In the genomic region with DNA sequence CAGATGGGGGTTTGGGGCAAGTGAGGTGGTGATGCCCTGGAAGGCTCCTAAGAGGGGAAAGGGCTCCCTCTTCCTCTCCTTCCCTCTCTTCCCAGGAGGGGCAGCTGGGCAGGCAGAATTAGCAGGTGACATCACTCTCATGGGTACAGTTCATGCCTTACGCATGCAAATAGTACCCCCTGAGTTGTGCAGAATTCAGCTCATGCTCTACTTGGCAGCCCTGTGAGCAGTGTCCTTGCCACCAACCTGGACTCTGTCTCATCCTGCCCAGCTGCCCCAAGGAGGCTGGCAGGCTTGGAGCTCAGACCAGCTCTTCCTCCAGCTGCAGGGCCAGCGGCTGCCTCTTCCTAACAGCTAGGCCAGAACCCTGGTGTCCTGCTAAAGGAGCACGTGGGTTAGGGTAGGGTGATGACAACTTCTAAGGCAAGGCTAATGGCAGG, we compare ENCODE assay signal across 15 cellular contexts. TPM values are rescaled to one million over a fixed set of nuclear protein-coding genes. Genes with fewer than 3 reads are reported as not detected.
DNase-seq lines count a peak whose midpoint lies in the region; ATAC-seq, FAIRE-seq and TF ChIP-seq lines count a peak whose summit lies in the region.
"Had no signal": no experiment of that assay in that cellular context is flagged by ENCODE, and none has a peak within 500 bp of the region (broad histone marks: within the 10 kb centered on the region; RNA-seq: fewer than 3 reads in every experiment).

No MANE protein-coding gene starts in this region.

- H3K27ac ChIP-seq in kidney (ENCODE audit: low read depth in 2 of 2, low read length in 2 of 2) (no peak overlapping the region), transverse colon (peak overlapping the region; percentile 49 to 68 (median 56))

- WGBS in transverse colon (ENCODE audit: low coverage in 1 of 2), 2 donors, result 93% methylated on average over 3 of the region's 3 CpGs; no CpG with 5 or more reads in 1 of the 2 donors

- no peak for DNase-seq in activated naive CD4-positive, alpha-beta T cell treated with anti-CD3 and anti-CD28 coated beads, Interleukin-2, amount 50 U/mL, for 72 hours (ENCODE audit: low spot score in 2 of 2)
- no peak for DNase-seq in activated naive CD4-positive, alpha-beta T cell treated with Interleukin-2 at 50 U/mL for 16 hours
- DNase-seq in activated naive CD8-positive, alpha-beta T cell treated with anti-CD3 and anti-CD28 coated beads, Interleukin-2, amount 50 U/mL, for 24 hours, result no peak
- DNase-seq in kidney (peak; percentile 65), transverse colon (no peak), HAP-1 (ENCODE audit: low spot score in 2 of 2) (no peak)
- no peak for DNase-seq in naive thymus-derived CD8-positive, alpha-beta T cell
- DNase-seq in activated CD8-positive, alpha-beta memory T cell treated with anti-CD3 and anti-CD28 coated beads, Interleukin-2, amount 10 ng/mL, durations not matched to agents 7 days and 5 days, result no peak
- DNase-seq: caudate nucleus; hypothalamus; NCI-H1417; stimulated activated naive CD4-positive, alpha-beta T cell had no signal

- CTCF ChIA-PET in activated CD8-positive, alpha-beta memory T cell treated with anti-CD3 and anti-CD28 coated beads, Interleukin-2, amount 10 ng/mL, durations not matched to agents 7 days and 5 days (lab: Charles Lee), result interaction anchor here (9.0 kb wide), 1 partner anchor 15 kb away, joined by 102 read pairs; no protein-coding TSS in a partner anchor

- peaks cover 4 to 13% of the 10 kb centered on the region in 2 donors for H3K4me1 ChIP-seq in kidney (ENCODE audit: control insufficient read depth in 1 of 2, insufficient read depth in 1 of 2, low read depth in 1 of 2, low read length in 2 of 2)
- H3K4me1 ChIP-seq in transverse colon, result peaks cover 12 to 38% (median 16%) of the 10 kb centered on the region in 4 donors
- H3K4me1 ChIP-seq in HAP-1, result peaks cover 22% of the 10 kb centered on the region

- peaks cover 45% of the 10 kb centered on the region for H3K4me1 Mint-ChIP-seq in activated naive CD8-positive, alpha-beta T cell treated with anti-CD3 and anti-CD28 coated beads, Interleukin-2, amount 50 U/mL, for 24 hours
- H3K4me1 Mint-ChIP-seq in naive thymus-derived CD8-positive, alpha-beta T cell, result peaks cover 8 to 23% (median 15%) of the 10 kb centered on the region in 4 donors
- H3K4me1 Mint-ChIP-seq in activated CD8-positive, alpha-beta memory T cell treated with anti-CD3 and anti-CD28 coated beads, Interleukin-2, amount 10 ng/mL, durations not matched to agents 7 days and 5 days, result peaks cover 29% of the 10 kb centered on the region

- no peaks in the 10 kb centered on the region for H3K9me3 Mint-ChIP-seq in activated naive CD4-positive, alpha-beta T cell treated with anti-CD3 and anti-CD28 coated beads, Interleukin-2, amount 50 U/mL, for 72 hours
- no peaks in the 10 kb centered on the region for H3K9me3 Mint-ChIP-seq in activated naive CD8-positive, alpha-beta T cell treated with anti-CD3 and anti-CD28 coated beads, Interleukin-2, amount 50 U/mL, for 24 hours
- no peaks in the 10 kb centered on the region for H3K9me3 Mint-ChIP-seq in naive thymus-derived CD8-positive, alpha-beta T cell
- H3K9me3 Mint-ChIP-seq in activated CD8-positive, alpha-beta memory T cell treated with anti-CD3 and anti-CD28 coated beads, Interleukin-2, amount 10 ng/mL, durations not matched to agents 7 days and 5 days (ENCODE audit: low read depth), result no peaks in the 10 kb centered on the region
- H3K9me3 Mint-ChIP-seq: IgD-negative memory B cell had no signal

- TF ChIP-seq POLR2A in transverse colon (IDR thresholded peaks at IDR 0.05), result no peak

- no peak for TF ChIP-seq EP300 in transverse colon (IDR thresholded peaks at IDR 0.05; ENCODE audit: low read depth)

- H3K36me3 ChIP-seq in kidney (ENCODE audit: control insufficient read depth in 1 of 2, insufficient read depth in 2 of 2, low read length in 2 of 2) (no peaks in the 10 kb centered on the region), transverse colon (no peaks in the 10 kb centered on the region), HAP-1 (replicated peaks) (peaks cover 26% of the 10 kb centered on the region)

- H3K9ac ChIP-seq in kidney (ENCODE audit: low read length in 2 of 2), result no peak overlapping the region

- TF ChIP-seq CTCF in kidney (IDR thresholded peaks at IDR 0.05; ENCODE audit: borderline replicate concordance, extremely low read depth, insufficient read depth) (no peak), transverse colon (IDR thresholded peaks at IDR 0.05) (no peak)

- H3K27ac Mint-ChIP-seq in activated naive CD4-positive, alpha-beta T cell treated with anti-CD3 and anti-CD28 coated beads, Interleukin-2, amount 50 U/mL, for 72 hours, result peak overlapping the region; percentile 25 to 36
- no peak overlapping the region for H3K27ac Mint-ChIP-seq in activated naive CD8-positive, alpha-beta T cell treated with anti-CD3 and anti-CD28 coated beads, Interleukin-2, amount 50 U/mL, for 24 hours
- peak overlapping the region in 1 of 10 donors; percentile 13 for H3K27ac Mint-ChIP-seq in naive thymus-derived CD8-positive, alpha-beta T cell
- H3K27ac Mint-ChIP-seq in activated CD8-positive, alpha-beta memory T cell treated with anti-CD3 and anti-CD28 coated beads, Interleukin-2, amount 10 ng/mL, durations not matched to agents 7 days and 5 days, result no peak overlapping the region

- H3K36me3 Mint-ChIP-seq in activated naive CD4-positive, alpha-beta T cell treated with anti-CD3 and anti-CD28 coated beads, Interleukin-2, amount 50 U/mL, for 72 hours, result peaks cover 5 to 9% of the 10 kb centered on the region in 2 donors
- peaks cover 28% of the 10 kb centered on the region for H3K36me3 Mint-ChIP-seq in activated naive CD8-positive, alpha-beta T cell treated with anti-CD3 and anti-CD28 coated beads, Interleukin-2, amount 50 U/mL, for 24 hours (ENCODE audit: low read depth)
- no peaks in the 10 kb centered on the region for H3K36me3 Mint-ChIP-seq in naive thymus-derived CD8-positive, alpha-beta T cell
- H3K36me3 Mint-ChIP-seq in activated CD8-positive, alpha-beta memory T cell treated with anti-CD3 and anti-CD28 coated beads, Interleukin-2, amount 10 ng/mL, durations not matched to agents 7 days and 5 days, result peaks cover 4% of the 10 kb centered on the region

- H3K27me3 ChIP-seq in transverse colon (no peaks in the 10 kb centered on the region), HAP-1 (ENCODE audit: low read depth) (no peaks in the 10 kb centered on the region)

- H3K4me3 ChIP-seq in kidney (ENCODE audit: low read length in 2 of 2) (no peak overlapping the region), transverse colon (no peak overlapping the region), HAP-1 (no peak overlapping the region)
- H3K4me3 ChIP-seq: lung had no signal

- intact Hi-C loops in kidney (cut with DNase I), result no loop called here
- intact Hi-C loops in transverse colon (cut with DNase I; ENCODE audit: low total_unique reads), result no loop called here

- H3K4me3 Mint-ChIP-seq in activated naive CD8-positive, alpha-beta T cell treated with anti-CD3 and anti-CD28 coated beads, Interleukin-2, amount 50 U/mL, for 24 hours, result peak overlapping the region; percentile 20
- peak overlapping the region in 1 of 10 donors; percentile 62 for H3K4me3 Mint-ChIP-seq in naive thymus-derived CD8-positive, alpha-beta T cell
- no peak overlapping the region for H3K4me3 Mint-ChIP-seq in activated CD8-positive, alpha-beta memory T cell treated with anti-CD3 and anti-CD28 coated beads, Interleukin-2, amount 10 ng/mL, durations not matched to agents 7 days and 5 days

- no peaks in the 10 kb centered on the region for H3K27me3 Mint-ChIP-seq in activated naive CD8-positive, alpha-beta T cell treated with anti-CD3 and anti-CD28 coated beads, Interleukin-2, amount 50 U/mL, for 24 hours
- H3K27me3 Mint-ChIP-seq in naive thymus-derived CD8-positive, alpha-beta T cell, result peaks cover 0 to 2% (median 0%) of the 10 kb centered on the region in 5 donors
- H3K27me3 Mint-ChIP-seq in activated CD8-positive, alpha-beta memory T cell treated with anti-CD3 and anti-CD28 coated beads, Interleukin-2, amount 10 ng/mL, durations not matched to agents 7 days and 5 days, result no peaks in the 10 kb centered on the region
- H3K27me3 Mint-ChIP-seq: IgD-negative memory B cell had no signal

- POLR2A ChIA-PET in naive thymus-derived CD8-positive, alpha-beta T cell (lab: Charles Lee), result interaction anchor here (0.9 kb wide), 1 partner anchor 49 kb away, joined by 3 read pairs; no protein-coding TSS in a partner anchor

- H3K9me3 ChIP-seq in kidney (ENCODE audit: control insufficient read depth in 1 of 2, low read length in 2 of 2) (no peaks in the 10 kb centered on the region), transverse colon (no peaks in the 10 kb centered on the region), HAP-1 (no peaks in the 10 kb centered on the region)

- no peak for FAIRE-seq in kidney (lab: Jason Lieb, UNC)
- FAIRE-seq: G401.6 had no signal

- in situ Hi-C loops in transverse colon (cut with MboI; ENCODE audit: low pct_ligation_motif_present in 1 of 4, low pct_unique_long_range_greater_than_20kb in 1 of 4, low sequenced_read_pairs in 3 of 4) (no loop called here), HAP-1 (cut with MboI; ENCODE audit: low sequenced_read_pairs) (no loop called here)

- no peak for ATAC-seq in activated naive CD4-positive, alpha-beta T cell treated with anti-CD3 and anti-CD28 coated beads, Interleukin-2, amount 50 U/mL, for 72 hours
- no peak for ATAC-seq in activated naive CD8-positive, alpha-beta T cell treated with anti-CD3 and anti-CD28 coated beads, Interleukin-2, amount 50 U/mL, for 24 hours
- ATAC-seq in naive thymus-derived CD8-positive, alpha-beta T cell, result no peak
- no peak for ATAC-seq in activated CD8-positive, alpha-beta memory T cell treated with anti-CD3 and anti-CD28 coated beads, Interleukin-2, amount 10 ng/mL, durations not matched to agents 7 days and 5 days

RNA-seq across cellular contexts. Expression of a gene that starts 3.3 kb away (rescaled TPM):
- total RNA-seq in activated naive CD4-positive, alpha-beta T cell treated with anti-CD3 and anti-CD28 coated beads, Interleukin-2, amount 50 U/mL, for 72 hours, result 10 to 100 TPM; 12.9 to 16.3 TPM
- 4.7 TPM for total RNA-seq in kidney
- polyA plus RNA-seq in kidney (ENCODE audit: insufficient read depth, low read depth, low replicate concordance), result 21.1 TPM
- 1 to 10 TPM in 3 of 4 donors, under 1 TPM in 1; 0.60 to 6.7 (median 2.5) TPM for total RNA-seq in transverse colon
- 1 to 10 TPM; 8.9 to 9.2 TPM for total RNA-seq in naive thymus-derived CD8-positive, alpha-beta T cell
- polyA plus RNA-seq in naive thymus-derived CD8-positive, alpha-beta T cell, result not detected
- 10 to 100 TPM in 1 of 2 experiments, 1 to 10 TPM in 1; 8.3 to 13.0 TPM for total RNA-seq in activated CD8-positive, alpha-beta memory T cell treated with anti-CD3 and anti-CD28 coated beads, Interleukin-2, amount 10 ng/mL, durations not matched to agents 7 days and 5 days

RNA-seq across cellular contexts. Expression of a gene that starts 27.4 kb away (rescaled TPM):
- under 1 TPM in 1 of 2 donors, not detected in 1; 0.16 TPM for total RNA-seq in activated naive CD4-positive, alpha-beta T cell treated with anti-CD3 and anti-CD28 coated beads, Interleukin-2, amount 50 U/mL, for 72 hours
- total RNA-seq in kidney, result 9.4 TPM
- polyA plus RNA-seq in kidney (ENCODE audit: insufficient read depth, low read depth, low replicate concordance), result 5.8 TPM
- total RNA-seq in transverse colon, result 10 to 100 TPM in 2 of 4 donors, 1 to 10 TPM in 2; 1.5 to 14.2 (median 10.2) TPM
- under 1 TPM in 1 of 2 experiments, not detected in 1; 0.16 TPM for total RNA-seq in naive thymus-derived CD8-positive, alpha-beta T cell
- not detected for polyA plus RNA-seq in naive thymus-derived CD8-positive, alpha-beta T cell
- under 1 TPM in 1 of 2 experiments, not detected in 1; 0.12 TPM for total RNA-seq in activated CD8-positive, alpha-beta memory T cell treated with anti-CD3 and anti-CD28 coated beads, Interleukin-2, amount 10 ng/mL, durations not matched to agents 7 days and 5 days
- polyA plus RNA-seq: IgD-negative memory B cell had no signal

Comparison
In these comparisons a context has a peak if more than half of its experiments do, and no peak if none do; other contexts are left out.
1. H3K27ac Mint-ChIP-seq: peak in activated naive CD4-positive, alpha-beta T cell treated with anti-CD3 and anti-CD28 coated beads, Interleukin-2, amount 50 U/mL, for 72 hours (2 of 2); none in activated naive CD8-positive, alpha-beta T cell treated with anti-CD3 and anti-CD28 coated beads, Interleukin-2, amount 50 U/mL, for 24 hours (single experiment) and activated CD8-positive, alpha-beta memory T cell treated with anti-CD3 and anti-CD28 coated beads, Interleukin-2, amount 10 ng/mL, durations not matched to agents 7 days and 5 days (single experiment).
2. H3K27ac ChIP-seq: peak in transverse colon (4 of 4); none in kidney (0 of 2).